In the genomic region with DNA sequence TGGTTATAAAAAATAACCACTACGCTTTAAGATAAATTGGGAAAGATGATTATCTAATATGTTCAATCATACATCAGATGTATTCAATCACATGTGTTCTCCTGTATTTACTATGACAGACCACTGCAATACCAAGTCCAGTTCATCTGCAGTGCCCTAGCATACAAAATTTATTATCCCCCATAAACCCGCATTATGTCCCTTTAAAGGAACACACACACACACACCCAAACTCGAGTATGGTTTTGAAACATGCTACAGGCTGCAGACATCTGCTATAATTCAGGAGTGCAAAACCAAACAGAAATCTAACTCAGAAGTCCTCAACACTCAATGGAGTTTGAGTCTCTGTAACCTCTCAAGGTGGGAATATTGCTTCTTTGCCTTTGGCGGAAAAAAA, we compare ENCODE assay signal across 17 cellular contexts. TPM values are rescaled to one million over a fixed set of nuclear protein-coding genes. Genes with fewer than 3 reads are reported as not detected.
DNase-seq lines count a peak whose midpoint lies in the region; ATAC-seq, FAIRE-seq and TF ChIP-seq lines count a peak whose summit lies in the region.
"Had no signal": no experiment of that assay in that cellular context is flagged by ENCODE, and none has a peak within 500 bp of the region (broad histone marks: within the 10 kb centered on the region; RNA-seq: fewer than 3 reads in every experiment).

No MANE protein-coding gene starts in this region.

- no peak overlapping the region for H3K27ac Mint-ChIP-seq in CD8-positive, alpha-beta T cell
- H3K27ac Mint-ChIP-seq: IgD-negative memory B cell had no signal

- peak; percentile 71 for ATAC-seq in mucosa of descending colon
- no peak for ATAC-seq in CD8-positive, alpha-beta T cell
- ATAC-seq: Right ventricle myocardium inferior had no signal

- H2AFZ ChIP-seq in ACC112 (ENCODE audit: low read length, unreplicated experiment): peak overlapping the region; percentile 19

- H3K4me1 ChIP-seq in ACC112 (ENCODE audit: control insufficient read depth, insufficient read depth, low read length, unreplicated experiment) (peaks cover 23% of the 10 kb centered on the region), mucosa of descending colon (ENCODE audit: low read depth) (no peaks in the 10 kb centered on the region)
- peaks cover 11% of the 10 kb centered on the region for H3K4me1 ChIP-seq in CD8-positive, alpha-beta T cell (ENCODE audit: insufficient read depth, low read length)

- H3K4me3 ChIP-seq in ACC112 (ENCODE audit: low read depth, low read length) (peak overlapping the region; percentile 56), mucosa of descending colon (no peak overlapping the region)
- H3K4me3 ChIP-seq in CD8-positive, alpha-beta T cell (ENCODE audit: low read depth, low read length): no peak overlapping the region
- H3K4me3 ChIP-seq: BLaER1 treated with 17β-estradiol and CSF1 and Interleukin-3, amounts not matched to agents 10 nM and 100 nM had no signal

- H3K36me3 ChIP-seq in ACC112 (ENCODE audit: insufficient read depth, low read length): peaks cover 19% of the 10 kb centered on the region
- peaks cover 4% of the 10 kb centered on the region for H3K36me3 ChIP-seq in mucosa of descending colon (ENCODE audit: low read depth)
- H3K36me3 ChIP-seq in CD8-positive, alpha-beta T cell (ENCODE audit: insufficient read depth, low read length): no peaks in the 10 kb centered on the region

- peaks cover 10% of the 10 kb centered on the region for H3K79me2 ChIP-seq in ACC112 (ENCODE audit: control insufficient read depth, insufficient read depth, low read length, unreplicated experiment)

- no peak for TF ChIP-seq CTCF in mucosa of descending colon (IDR thresholded peaks at IDR 0.05)
- no peak for TF ChIP-seq CTCF in CD8-positive, alpha-beta T cell (IDR thresholded peaks at IDR 0.05)

- intact Hi-C loops in mucosa of descending colon (cut with DNase I, micrococcal nuclease): loop anchor here (5.0 to 10.0 kb wide), 2 partner anchors 116 to 124 kb away; no protein-coding TSS in a partner anchor
- intact Hi-C loops in CD8-positive, alpha-beta T cell (cut with DNase I, micrococcal nuclease): loop anchor here (2.0 to 5.0 kb wide), 8 partner anchors 36 to 704 kb away; no protein-coding TSS in a partner anchor

- DNase-seq in GM19239 (ENCODE audit: insufficient read length, low spot score) (no peak), dermis blood vessel endothelial cell (peak; percentile 7), mucosa of descending colon (peak in 1 of 3 donors; percentile 13), cortex of kidney (lab: John Stamatoyannopoulos, UW) (no peak), ureter (ENCODE audit: low spot score) (no peak), medulla oblongata (ENCODE audit: extremely low spot score) (no peak)
- no peak for DNase-seq in CD8-positive, alpha-beta T cell
- DNase-seq: CD8-positive, alpha-beta memory T cell; HCEC 1CT; Kasumi-1; MM.1S; NCI-H1105 had no signal

- peaks cover 22% of the 10 kb centered on the region for H3K36me3 Mint-ChIP-seq in CD8-positive, alpha-beta T cell

- FAIRE-seq in GM19239 (lab: Jason Lieb, UNC): peak; percentile 40

- POLR2A ChIA-PET in CD8-positive, alpha-beta T cell (lab: Charles Lee): no interaction called here

- no peak overlapping the region for H3K4me3 Mint-ChIP-seq in CD8-positive, alpha-beta T cell
- H3K4me3 Mint-ChIP-seq: CD8-positive, alpha-beta memory T cell; IgD-negative memory B cell had no signal

- H3K27me3 Mint-ChIP-seq in CD8-positive, alpha-beta T cell (ENCODE audit: low read depth): no peaks in the 10 kb centered on the region
- H3K27me3 Mint-ChIP-seq: CD8-positive, alpha-beta memory T cell; IgD-negative memory B cell had no signal

- H3K9me3 Mint-ChIP-seq in CD8-positive, alpha-beta T cell: no peaks in the 10 kb centered on the region

- CTCF ChIA-PET in CD8-positive, alpha-beta T cell (lab: Charles Lee): no interaction called here

- peak overlapping the region; percentile 2; the same call in 1 of the 2 replicates for H3K27ac ChIP-seq in ACC112 (ENCODE audit: low read depth, low read length)
- no peak overlapping the region for H3K27ac ChIP-seq in CD8-positive, alpha-beta T cell (ENCODE audit: low read depth, low read length)
- H3K27ac ChIP-seq: BLaER1 treated with 17β-estradiol and CSF1 and Interleukin-3, amounts not matched to agents 10 nM and 100 nM had no signal

- H3K27me3 ChIP-seq in ACC112 (ENCODE audit: insufficient read depth, low read length): no peaks in the 10 kb centered on the region
- no peaks in the 10 kb centered on the region for H3K27me3 ChIP-seq in CD8-positive, alpha-beta T cell (ENCODE audit: insufficient read depth, low read length)
- H3K27me3 ChIP-seq: BLaER1 treated with 17β-estradiol and CSF1 and Interleukin-3, amounts not matched to agents 10 nM and 100 nM had no signal

- peaks cover 11% of the 10 kb centered on the region for H3K4me1 Mint-ChIP-seq in CD8-positive, alpha-beta T cell (ENCODE audit: low read depth)

- H3K9me3 ChIP-seq in mucosa of descending colon: peaks cover 7% of the 10 kb centered on the region
- H3K9me3 ChIP-seq in CD8-positive, alpha-beta T cell (ENCODE audit: low read length): no peaks in the 10 kb centered on the region

RNA-seq across cellular contexts. Expression of gene ODF2L, which starts 14.9 kb away (rescaled TPM):
- total RNA-seq in dermis blood vessel endothelial cell (42.5 and 63.6 TPM in 2 replicates), mucosa of descending colon (10 to 100 TPM; 23.1 to 41.9 (median 40.8) TPM), ureter (60.4 TPM)
- 10 to 100 TPM; 49.3 to 49.6 TPM for total RNA-seq in CD8-positive, alpha-beta T cell

RNA-seq across cellular contexts. Expression of gene CLCA2, which starts 42.7 kb away (rescaled TPM):
- total RNA-seq in dermis blood vessel endothelial cell: under 0.01 TPM in 1 of 2 replicates, not detected in the other
- total RNA-seq in mucosa of descending colon: 1 to 10 TPM in 2 of 3 donors, under 1 TPM in 1; 0.51 to 1.7 (median 1.0) TPM
- total RNA-seq in ureter: 2.6 TPM
- total RNA-seq in CD8-positive, alpha-beta T cell: not detected
- total RNA-seq: CD8-positive, alpha-beta memory T cell; NCI-H460 had no signal
